Comparison of ENCODE assay signal across 1 cellular context in genomic region chr6:26350858-26351543, GRCh38.
TF ChIP-seq lines count a peak whose summit lies in the region.

No MANE protein-coding gene starts in this region.

TF ChIP-seq in GM23338, 12 proteins besides CTCF, POLR2A, EP300 and RAD21:
- TF ChIP-seq JUNB (IDR thresholded peaks at IDR 0.05; ENCODE audit: unreplicated experiment) = no peak
- TF ChIP-seq EZH2phosphoT487 (IDR thresholded peaks at IDR 0.05; ENCODE audit: unreplicated experiment) = no peak
- TF ChIP-seq POLR2AphosphoS5 (IDR thresholded peaks at IDR 0.05; ENCODE audit: low read depth) = no peak
- TF ChIP-seq EZH2 (IDR thresholded peaks at IDR 0.05; ENCODE audit: low read depth, unreplicated experiment) = no peak
- TF ChIP-seq STAT1 (IDR thresholded peaks at IDR 0.05; ENCODE audit: unreplicated experiment) = no peak
- TF ChIP-seq ZNF114 (CRISPR knock-in tag; IDR thresholded peaks at IDR 0.05) = no peak
- TF ChIP-seq ETS1 (IDR thresholded peaks at IDR 0.05) = no peak
- no peak for TF ChIP-seq ZNF331 (CRISPR knock-in tag; IDR thresholded peaks at IDR 0.05; ENCODE audit: low read depth)
- TF ChIP-seq REST (IDR thresholded peaks at IDR 0.05; ENCODE audit: unreplicated experiment) = no peak
- TF ChIP-seq ZNF462 (CRISPR knock-in tag; IDR thresholded peaks at IDR 0.05) = no peak
- TF ChIP-seq CREB1 (CRISPR knock-in tag; IDR thresholded peaks at IDR 0.05; ENCODE audit: low read depth) = no peak
- no peak for TF ChIP-seq NANOG (IDR thresholded peaks at IDR 0.05; ENCODE audit: borderline replicate concordance)
